ENCODE assay signal across 8 cellular contexts in genomic region chr7:151232272-151233110, GRCh38. TPM values are rescaled to one million over a fixed set of nuclear protein-coding genes. Genes with fewer than 3 reads are reported as not detected.
DNase-seq lines count a peak whose midpoint lies in the region; ATAC-seq, FAIRE-seq and TF ChIP-seq lines count a peak whose summit lies in the region.

A gene with protein sequence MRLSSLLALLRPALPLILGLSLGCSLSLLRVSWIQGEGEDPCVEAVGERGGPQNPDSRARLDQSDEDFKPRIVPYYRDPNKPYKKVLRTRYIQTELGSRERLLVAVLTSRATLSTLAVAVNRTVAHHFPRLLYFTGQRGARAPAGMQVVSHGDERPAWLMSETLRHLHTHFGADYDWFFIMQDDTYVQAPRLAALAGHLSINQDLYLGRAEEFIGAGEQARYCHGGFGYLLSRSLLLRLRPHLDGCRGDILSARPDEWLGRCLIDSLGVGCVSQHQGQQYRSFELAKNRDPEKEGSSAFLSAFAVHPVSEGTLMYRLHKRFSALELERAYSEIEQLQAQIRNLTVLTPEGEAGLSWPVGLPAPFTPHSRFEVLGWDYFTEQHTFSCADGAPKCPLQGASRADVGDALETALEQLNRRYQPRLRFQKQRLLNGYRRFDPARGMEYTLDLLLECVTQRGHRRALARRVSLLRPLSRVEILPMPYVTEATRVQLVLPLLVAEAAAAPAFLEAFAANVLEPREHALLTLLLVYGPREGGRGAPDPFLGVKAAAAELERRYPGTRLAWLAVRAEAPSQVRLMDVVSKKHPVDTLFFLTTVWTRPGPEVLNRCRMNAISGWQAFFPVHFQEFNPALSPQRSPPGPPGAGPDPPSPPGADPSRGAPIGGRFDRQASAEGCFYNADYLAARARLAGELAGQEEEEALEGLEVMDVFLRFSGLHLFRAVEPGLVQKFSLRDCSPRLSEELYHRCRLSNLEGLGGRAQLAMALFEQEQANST (plus strand): TSS chr7:151232483. CDS start chr7:151234012, 1,529 bp downstream.

- peak within 1 kb of the TSS; percentile 99 for H3K4me3 Mint-ChIP-seq in WTC11
- peak within 1 kb of the TSS; percentile 99 to 100 (median 100) for H3K4me3 Mint-ChIP-seq in immature natural killer cell

- CTCF ChIA-PET in WTC11 (lab: Charles Lee), result interaction anchor here (0.6 to 5.8 kb wide), 3 partner anchors 12 to 109 kb away, joined by 3 to 77 read pairs (median 3); no protein-coding TSS in a partner anchor

- H3K36me3 Mint-ChIP-seq in WTC11, result peaks cover 6% of the 10 kb centered on the region; the same call in 1 of the 2 replicates
- H3K36me3 Mint-ChIP-seq in immature natural killer cell, result peaks cover 0 to 4% (median 0%) of the 10 kb centered on the region in 3 donors

- H3K27ac ChIP-seq in spleen, result peak within 1 kb of the TSS; percentile 77 to 97 (median 91)

- H3K27ac Mint-ChIP-seq in WTC11, result peak within 1 kb of the TSS; percentile 91
- H3K27ac Mint-ChIP-seq in immature natural killer cell, result peak within 1 kb of the TSS; percentile 98 to 99 (median 99)

- FAIRE-seq in bronchial epithelial cell (lab: Jason Lieb, UNC), result no peak

- DNase-seq in ACHN (peak; percentile 94), NCI-H2227 (lab: John Stamatoyannopoulos, UW; ENCODE audit: unreplicated experiment) (peak; percentile 93), WTC11 (ENCODE audit: low spot score) (peak; percentile 86), bronchial epithelial cell (ENCODE audit: low read depth) (peak; percentile 79), immature natural killer cell (peak; percentile 89 to 90 (median 90)), spleen (peak; percentile 99)

- peaks cover 17 to 59% (median 40%) of the 10 kb centered on the region in 6 donors for H3K4me1 ChIP-seq in spleen

- H3K27me3 Mint-ChIP-seq in WTC11 (ENCODE audit: low read depth), result no peaks in the 10 kb centered on the region
- H3K27me3 Mint-ChIP-seq in immature natural killer cell (ENCODE audit: low read depth in 3 of 3), result peaks cover 2 to 19% (median 8%) of the 10 kb centered on the region in 3 donors

- no peak for TF ChIP-seq CTCF in WTC11 (IDR thresholded peaks at IDR 0.05)
- TF ChIP-seq CTCF in bronchial epithelial cell (IDR thresholded peaks at IDR 0.05; ENCODE audit: insufficient read depth, low read length, severe bottlenecking), result no peak
- peak in 1 of 11 experiments; percentile 17 for TF ChIP-seq CTCF in spleen (IDR thresholded peaks at IDR 0.05 in 8 of 11, conservative IDR thresholded peaks at IDR 0.05 in 3 of 11)

- intact Hi-C loops in spleen (cut with DNase I; ENCODE audit: low total_unique reads), result no loop called here

- peak; percentile 97 for ATAC-seq in GM18861 (IDR thresholded peaks at IDR 0.05; ENCODE audit: unreplicated experiment)
- ATAC-seq in HG03095 (IDR thresholded peaks at IDR 0.05; ENCODE audit: unreplicated experiment), result peak; percentile 98
- peak; percentile 85 for ATAC-seq in WTC11

- H3K4me3 ChIP-seq in bronchial epithelial cell (ENCODE audit: low read depth, low read length) (peak within 1 kb of the TSS; percentile 90), spleen (peak within 1 kb of the TSS; percentile 90 to 99 (median 98))

- WGBS in spleen, 5 donors, result 0 to 1% (median 0%) methylated on average over 41 to 87 of the region's 87 CpGs

- H3K9me3 ChIP-seq in spleen, result no peaks in the 10 kb centered on the region

- POLR2A ChIA-PET in WTC11 (lab: Charles Lee), result interaction anchor here (0.7 to 1.0 kb wide), 2 partner anchors 12 to 19 kb away, joined by 3 read pairs; no protein-coding TSS in a partner anchor

- peak in 2 of 3 donors; percentile 8 to 69 for TF ChIP-seq POLR2A in spleen (IDR thresholded peaks at IDR 0.05)

- peaks cover 24% of the 10 kb centered on the region for H3K4me1 Mint-ChIP-seq in WTC11
- peaks cover 45 to 55% of the 10 kb centered on the region in 2 donors for H3K4me1 Mint-ChIP-seq in immature natural killer cell

- in situ Hi-C loops in ACHN (cut with HindIII; ENCODE audit: low pct_ligation_motif_present, low pct_unique_long_range_greater_than_20kb, low sequenced_read_pairs), result no loop called here

- no peaks in the 10 kb centered on the region for H3K27me3 ChIP-seq in bronchial epithelial cell (ENCODE audit: control insufficient read depth, insufficient read depth, low read length)
- H3K27me3 ChIP-seq in spleen (replicated peaks in 1 of 7), result no peaks in the 10 kb centered on the region

- peaks cover 13% of the 10 kb centered on the region for H3K36me3 ChIP-seq in bronchial epithelial cell (ENCODE audit: control insufficient read depth, insufficient read depth, low read length)
- peaks cover 0 to 36% (median 27%) of the 10 kb centered on the region in 6 donors for H3K36me3 ChIP-seq in spleen

- no peaks in the 10 kb centered on the region for H3K9me3 Mint-ChIP-seq in WTC11
- H3K9me3 Mint-ChIP-seq in immature natural killer cell, result no peaks in the 10 kb centered on the region

TF ChIP-seq in WTC11, 78 proteins besides CTCF, POLR2A, EP300 and RAD21 (continues in another document):
- TF ChIP-seq, protein P1, sequence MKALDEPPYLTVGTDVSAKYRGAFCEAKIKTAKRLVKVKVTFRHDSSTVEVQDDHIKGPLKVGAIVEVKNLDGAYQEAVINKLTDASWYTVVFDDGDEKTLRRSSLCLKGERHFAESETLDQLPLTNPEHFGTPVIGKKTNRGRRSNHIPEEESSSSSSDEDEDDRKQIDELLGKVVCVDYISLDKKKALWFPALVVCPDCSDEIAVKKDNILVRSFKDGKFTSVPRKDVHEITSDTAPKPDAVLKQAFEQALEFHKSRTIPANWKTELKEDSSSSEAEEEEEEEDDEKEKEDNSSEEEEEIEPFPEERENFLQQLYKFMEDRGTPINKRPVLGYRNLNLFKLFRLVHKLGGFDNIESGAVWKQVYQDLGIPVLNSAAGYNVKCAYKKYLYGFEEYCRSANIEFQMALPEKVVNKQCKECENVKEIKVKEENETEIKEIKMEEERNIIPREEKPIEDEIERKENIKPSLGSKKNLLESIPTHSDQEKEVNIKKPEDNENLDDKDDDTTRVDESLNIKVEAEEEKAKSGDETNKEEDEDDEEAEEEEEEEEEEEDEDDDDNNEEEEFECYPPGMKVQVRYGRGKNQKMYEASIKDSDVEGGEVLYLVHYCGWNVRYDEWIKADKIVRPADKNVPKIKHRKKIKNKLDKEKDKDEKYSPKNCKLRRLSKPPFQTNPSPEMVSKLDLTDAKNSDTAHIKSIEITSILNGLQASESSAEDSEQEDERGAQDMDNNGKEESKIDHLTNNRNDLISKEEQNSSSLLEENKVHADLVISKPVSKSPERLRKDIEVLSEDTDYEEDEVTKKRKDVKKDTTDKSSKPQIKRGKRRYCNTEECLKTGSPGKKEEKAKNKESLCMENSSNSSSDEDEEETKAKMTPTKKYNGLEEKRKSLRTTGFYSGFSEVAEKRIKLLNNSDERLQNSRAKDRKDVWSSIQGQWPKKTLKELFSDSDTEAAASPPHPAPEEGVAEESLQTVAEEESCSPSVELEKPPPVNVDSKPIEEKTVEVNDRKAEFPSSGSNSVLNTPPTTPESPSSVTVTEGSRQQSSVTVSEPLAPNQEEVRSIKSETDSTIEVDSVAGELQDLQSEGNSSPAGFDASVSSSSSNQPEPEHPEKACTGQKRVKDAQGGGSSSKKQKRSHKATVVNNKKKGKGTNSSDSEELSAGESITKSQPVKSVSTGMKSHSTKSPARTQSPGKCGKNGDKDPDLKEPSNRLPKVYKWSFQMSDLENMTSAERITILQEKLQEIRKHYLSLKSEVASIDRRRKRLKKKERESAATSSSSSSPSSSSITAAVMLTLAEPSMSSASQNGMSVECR (CRISPR knock-in tag; IDR thresholded peaks at IDR 0.05; ENCODE audit: borderline replicate concordance), result peak; percentile 41; the same call in 1 of the 2 replicates
- no peak for TF ChIP-seq ELF4 (CRISPR knock-in tag; IDR thresholded peaks at IDR 0.05; ENCODE audit: low read depth)
- TF ChIP-seq, protein P2, sequence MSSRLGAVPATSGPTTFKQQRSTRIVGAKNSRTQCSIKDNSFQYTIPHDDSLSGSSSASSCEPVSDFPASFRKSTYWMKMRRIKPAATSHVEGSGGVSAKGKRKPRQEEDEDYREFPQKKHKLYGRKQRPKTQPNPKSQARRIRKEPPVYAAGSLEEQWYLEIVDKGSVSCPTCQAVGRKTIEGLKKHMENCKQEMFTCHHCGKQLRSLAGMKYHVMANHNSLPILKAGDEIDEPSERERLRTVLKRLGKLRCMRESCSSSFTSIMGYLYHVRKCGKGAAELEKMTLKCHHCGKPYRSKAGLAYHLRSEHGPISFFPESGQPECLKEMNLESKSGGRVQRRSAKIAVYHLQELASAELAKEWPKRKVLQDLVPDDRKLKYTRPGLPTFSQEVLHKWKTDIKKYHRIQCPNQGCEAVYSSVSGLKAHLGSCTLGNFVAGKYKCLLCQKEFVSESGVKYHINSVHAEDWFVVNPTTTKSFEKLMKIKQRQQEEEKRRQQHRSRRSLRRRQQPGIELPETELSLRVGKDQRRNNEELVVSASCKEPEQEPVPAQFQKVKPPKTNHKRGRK (CRISPR knock-in tag; IDR thresholded peaks at IDR 0.05; ENCODE audit: borderline replicate concordance), result no peak
- 0 out of 2 replicates have a peak, but pooled peaks have one; percentile 33 for TF ChIP-seq TEAD1 (CRISPR knock-in tag; IDR thresholded peaks at IDR 0.05)
- TF ChIP-seq NFE2L1 (CRISPR knock-in tag; IDR thresholded peaks at IDR 0.05), result peak; percentile 26; the same call in 1 of the 2 replicates
- TF ChIP-seq FOXK1 (CRISPR knock-in tag; IDR thresholded peaks at IDR 0.05), result peak; percentile 79
- TF ChIP-seq MXD4 (CRISPR knock-in tag; IDR thresholded peaks at IDR 0.05; ENCODE audit: borderline replicate concordance), result no peak
- no peak for TF ChIP-seq IRF1 (CRISPR knock-in tag; IDR thresholded peaks at IDR 0.05)
- TF ChIP-seq HMGA2 (CRISPR knock-in tag; IDR thresholded peaks at IDR 0.05), result no peak
- TF ChIP-seq KAT7 (CRISPR knock-in tag; IDR thresholded peaks at IDR 0.05; ENCODE audit: borderline replicate concordance), result no peak

RNA-seq across cellular contexts. Expression of the gene that starts here (rescaled TPM):
- total RNA-seq in WTC11 (2021) (25.0 to 30.7 TPM (median 26.3 TPM) in 3 replicates), bronchial epithelial cell (23.4 and 25.0 TPM in 2 replicates), spleen (10 to 100 TPM; 39.9 to 55.4 (median 47.6) TPM)
- polyA plus RNA-seq in immature natural killer cell (10 to 100 TPM; 23.0 to 39.2 (median 35.4) TPM), spleen (10 to 100 TPM; 16.3 to 30.0 (median 27.8) TPM)

Comparison
In these comparisons a context has a peak if more than half of its experiments do, and no peak if none do; other contexts are left out.
1. Peak in every context shown above with its lines: DNase-seq, ATAC-seq, H3K4me3 ChIP-seq and H3K27ac ChIP-seq.